10 cellular contexts compared by ENCODE assay signal in the genomic region with DNA sequence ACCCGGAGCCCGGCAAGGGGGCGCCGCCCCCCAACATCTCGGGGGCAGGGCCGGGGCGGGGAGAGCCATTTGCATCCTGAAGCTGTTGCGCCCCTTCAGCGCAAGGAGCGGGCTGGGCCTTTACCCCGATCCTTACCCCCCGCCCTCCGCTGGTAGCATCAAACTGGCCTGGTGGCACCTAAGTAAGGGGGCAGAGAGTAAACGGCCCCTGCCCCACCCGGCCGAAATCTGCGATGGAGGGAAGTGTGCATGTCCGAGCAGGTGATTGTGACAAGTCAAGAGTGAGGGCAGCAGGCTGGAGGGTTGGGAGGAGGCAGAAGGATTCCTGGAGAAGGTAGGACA.
DNase-seq lines count a peak whose midpoint lies in the region; ATAC-seq and TF ChIP-seq lines count a peak whose summit lies in the region.
"Had no signal": no experiment of that assay in that cellular context is flagged by ENCODE, and none has a peak within 500 bp of the region (broad histone marks: within the 10 kb centered on the region; RNA-seq: fewer than 3 reads in every experiment).

No MANE protein-coding gene starts in this region.

- CTCF ChIA-PET in Calu3 (lab: Charles Lee) = no interaction called here

- H2AFZ ChIP-seq in fibroblast of lung (ENCODE audit: low read length) (no peak overlapping the region), neuron (ENCODE audit: low read depth, low read length) (peak overlapping the region; percentile 78)

- no peaks in the 10 kb centered on the region for H4K20me1 ChIP-seq in fibroblast of lung (ENCODE audit: control insufficient read depth, extremely low read depth, insufficient read depth, low read length)

- peaks cover 23% of the 10 kb centered on the region for H3K4me1 Mint-ChIP-seq in stimulated activated naive CD8-positive, alpha-beta T cell treated with anti-CD3 and anti-CD28 coated beads, Interleukin-15, Interleukin-2, amounts not matched to agents 100 ng/mL and 50 ng/mL, for 24 hours (ENCODE audit: low read depth)
- H3K4me1 Mint-ChIP-seq in Calu3 (ENCODE audit: low read depth, unreplicated experiment) = peaks cover 13% of the 10 kb centered on the region

- peak overlapping the region; percentile 84 for H3K4me2 ChIP-seq in fibroblast of lung (ENCODE audit: extremely low read depth, insufficient read depth, low read length)

- no peaks in the 10 kb centered on the region for H3K36me3 Mint-ChIP-seq in stimulated activated naive CD8-positive, alpha-beta T cell treated with anti-CD3 and anti-CD28 coated beads, Interleukin-15, Interleukin-2, amounts not matched to agents 100 ng/mL and 50 ng/mL, for 24 hours (ENCODE audit: low read depth)
- H3K36me3 Mint-ChIP-seq in Calu3 (ENCODE audit: insufficient read depth, unreplicated experiment) = peaks cover 10% of the 10 kb centered on the region

- no peaks in the 10 kb centered on the region for H3K79me2 ChIP-seq in fibroblast of lung (ENCODE audit: control insufficient read depth, insufficient read depth, low read length)

- H3K4me1 ChIP-seq in fibroblast of lung (ENCODE audit: control insufficient read depth, extremely low read depth, insufficient read depth, low read length) (peaks cover 4% of the 10 kb centered on the region), neuron (ENCODE audit: insufficient read depth, low read length) (no peaks in the 10 kb centered on the region)

- BruUV-seq in Calu3 (replicated peaks; lab: Mats Ljungman, UMichigan) = no TSS peak

- DNase-seq in stimulated activated naive CD8-positive, alpha-beta T cell treated with anti-CD3 and anti-CD28 coated beads, Interleukin-15, Interleukin-2, amounts not matched to agents 100 U/mL and 50 U/mL, for 24 hours = no peak
- DNase-seq in fibroblast of lung (ENCODE audit: low read depth in 2 of 2) (no peak), Calu3 (no peak), NCI-H510A treated with DMSO at 0.1 percent for 48 hours (lab: John Stamatoyannopoulos, UW) (no peak), NCI-H2081 (lab: John Stamatoyannopoulos, UW) (no peak)
- DNase-seq: COR-L47, NCI-H2029 treated with DMSO at 0.1 percent for 48 hours had no signal

- H3K9me3 ChIP-seq in fibroblast of lung (ENCODE audit: control insufficient read depth, insufficient read depth, low read depth, low read length) (no peaks in the 10 kb centered on the region), neuron (ENCODE audit: low read length) (peaks cover 9% of the 10 kb centered on the region)

- H3K9me3 Mint-ChIP-seq in stimulated activated naive CD8-positive, alpha-beta T cell treated with anti-CD3 and anti-CD28 coated beads, Interleukin-15, Interleukin-2, amounts not matched to agents 100 ng/mL and 50 ng/mL, for 24 hours = no peaks in the 10 kb centered on the region
- peaks cover 2% of the 10 kb centered on the region for H3K9me3 Mint-ChIP-seq in Calu3 (ENCODE audit: low read depth, unreplicated experiment)

- H3K27me3 ChIP-seq in fibroblast of lung (ENCODE audit: control insufficient read depth, insufficient read depth, low read length) (peaks cover 2% of the 10 kb centered on the region), neuron (ENCODE audit: insufficient read depth, low read length) (peaks cover 46% of the 10 kb centered on the region)

- ATAC-seq in stimulated activated naive CD8-positive, alpha-beta T cell treated with anti-CD3 and anti-CD28 coated beads, Interleukin-15, Interleukin-2, amounts not matched to agents 100 U/mL and 50 U/mL, for 24 hours = no peak
- ATAC-seq in GM18868 (IDR thresholded peaks at IDR 0.05; ENCODE audit: unreplicated experiment) = no peak

- H3K9ac ChIP-seq in fibroblast of lung (ENCODE audit: insufficient read depth, low read length) = no peak overlapping the region

- no peak overlapping the region for H3K27ac ChIP-seq in fibroblast of lung (ENCODE audit: insufficient read depth, low read length)

- TF ChIP-seq CTCF in fibroblast of lung (conservative IDR thresholded peaks at IDR 0.05 in 1 of 2, IDR thresholded peaks at IDR 0.05 in 1 of 2; ENCODE audit: low read depth in 1 of 2, low read length in 2 of 2) (no peak), Calu3 (IDR thresholded peaks at IDR 0.05; ENCODE audit: unreplicated experiment) (no peak)

- H3K36me3 ChIP-seq in fibroblast of lung (ENCODE audit: control insufficient read depth, insufficient read depth, low read length) (no peaks in the 10 kb centered on the region), neuron (ENCODE audit: insufficient read depth, low read length) (no peaks in the 10 kb centered on the region)

- peak overlapping the region in 2 of 4 experiments; percentile 46 to 65 for H3K4me3 ChIP-seq in fibroblast of lung (replicated peaks in 1 of 4; ENCODE audit: control extremely low read depth in 1 of 4, insufficient read depth in 1 of 4, low read depth in 3 of 4, low read length in 4 of 4)
- H3K4me3 ChIP-seq in neuron (ENCODE audit: low read length) = no peak overlapping the region

- H3K4me3 Mint-ChIP-seq in stimulated activated naive CD8-positive, alpha-beta T cell treated with anti-CD3 and anti-CD28 coated beads, Interleukin-15, Interleukin-2, amounts not matched to agents 100 ng/mL and 50 ng/mL, for 24 hours = peak overlapping the region; percentile 33
- H3K4me3 Mint-ChIP-seq in Calu3 (ENCODE audit: low read depth, unreplicated experiment) = no peak overlapping the region

- H3K27ac Mint-ChIP-seq in stimulated activated naive CD8-positive, alpha-beta T cell treated with anti-CD3 and anti-CD28 coated beads, Interleukin-15, Interleukin-2, amounts not matched to agents 100 ng/mL and 50 ng/mL, for 24 hours = no peak overlapping the region
- no peak overlapping the region for H3K27ac Mint-ChIP-seq in Calu3 (ENCODE audit: unreplicated experiment)

- intact Hi-C loops in Calu3 (cut with micrococcal nuclease; ENCODE audit: unreplicated experiment) = no loop called here

- peaks cover 81% of the 10 kb centered on the region for H3K27me3 Mint-ChIP-seq in stimulated activated naive CD8-positive, alpha-beta T cell treated with anti-CD3 and anti-CD28 coated beads, Interleukin-15, Interleukin-2, amounts not matched to agents 100 ng/mL and 50 ng/mL, for 24 hours
- peaks cover 54% of the 10 kb centered on the region for H3K27me3 Mint-ChIP-seq in Calu3 (ENCODE audit: unreplicated experiment)
